Comparison of ENCODE assay signal across 22 cellular contexts in genomic region chr6:135950709-135951108, GRCh38.
"Had no signal": no experiment of that assay in that cellular context is flagged by ENCODE, and none has a peak within 500 bp of the region (broad histone marks: within the 10 kb centered on the region; RNA-seq: fewer than 3 reads in every experiment).

No MANE protein-coding gene starts in this region.

- H3K27ac Mint-ChIP-seq: dendritic cell treated with granulocyte-macrophage colony-stimulating factor and Interleukin-4, amounts not matched to agents 40 ng/mL and 50 ng/mL, for 4 days; effector memory CD8-positive, alpha-beta T cell; endodermal cell had no signal

- H3K4me1 Mint-ChIP-seq: endodermal cell had no signal

- H3K27me3 ChIP-seq: colonic mucosa, esophagus squamous epithelium, gastrocnemius medialis, heart right ventricle, left lung had no signal

- H3K27me3 Mint-ChIP-seq: dendritic cell treated with granulocyte-macrophage colony-stimulating factor and Interleukin-4, amounts not matched to agents 40 ng/mL and 50 ng/mL, for 4 days had no signal

- ATAC-seq: effector memory CD8-positive, alpha-beta T cell; esophagus mucosa; gastrocnemius medialis; heart right ventricle; left cardiac atrium; left lung; left ventricle myocardium superior; lower lobe of right lung had no signal

- H3K27ac ChIP-seq: colonic mucosa, epithelial cell of prostate, esophagus squamous epithelium, gastrocnemius medialis, heart right ventricle, left lung, lower lobe of right lung had no signal

- H3K36me3 ChIP-seq: colonic mucosa, esophagus squamous epithelium, gastrocnemius medialis, left lung, lower lobe of right lung had no signal

- DNase-seq: colonic mucosa; cortex of kidney; effector CD8-positive, alpha-beta T cell; effector memory CD8-positive, alpha-beta T cell; endodermal cell; erythroblast; esophagus squamous epithelium; foreskin fibroblast; foreskin melanocyte; gastrocnemius medialis; glutamatergic neuron; heart right ventricle; hippocampal formation; left cardiac atrium; left lung; left ventricle myocardium superior; lower lobe of right lung; mesenchymal stem cell; midbrain had no signal

- H3K4me3 ChIP-seq: colonic mucosa, esophagus squamous epithelium, gastrocnemius medialis, heart right ventricle, left lung, lower lobe of right lung had no signal

- H3K4me1 ChIP-seq: colonic mucosa, esophagus squamous epithelium, lower lobe of right lung had no signal

- H3K4me3 Mint-ChIP-seq: dendritic cell treated with granulocyte-macrophage colony-stimulating factor and Interleukin-4, amounts not matched to agents 40 ng/mL and 50 ng/mL, for 4 days; effector memory CD8-positive, alpha-beta T cell; endodermal cell had no signal

- H3K9me3 ChIP-seq: colonic mucosa, esophagus squamous epithelium, gastrocnemius medialis, heart right ventricle, left lung, lower lobe of right lung had no signal
